9 cellular contexts compared by ENCODE assay signal in the genomic region with DNA sequence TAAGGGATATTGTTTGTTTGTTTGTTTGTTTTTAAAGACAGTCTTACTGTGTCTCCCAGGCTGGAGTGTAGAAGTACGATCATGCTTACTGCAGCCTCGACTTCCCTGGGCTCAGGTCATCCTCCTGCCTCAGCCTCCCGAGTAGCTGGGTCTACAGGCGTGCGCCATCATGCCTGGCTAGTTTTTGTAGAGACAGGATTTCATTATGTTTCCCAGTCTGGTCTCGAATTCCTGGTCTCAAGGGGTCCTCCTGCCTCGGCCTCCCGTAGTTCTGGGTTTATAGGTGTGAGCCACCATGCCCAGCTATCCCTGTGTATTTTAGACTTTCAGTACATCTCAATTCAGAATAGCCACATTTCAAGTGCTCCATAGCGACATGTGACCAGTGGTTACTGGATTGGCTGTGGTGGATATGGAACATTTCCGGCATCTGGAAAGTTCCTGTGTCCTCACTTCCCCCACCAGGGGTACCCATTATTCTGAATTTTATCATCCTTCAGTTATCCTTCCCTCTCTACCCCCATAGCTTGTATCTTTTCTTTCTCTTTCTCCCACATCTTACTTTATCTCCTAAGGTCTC.
DNase-seq lines count a peak whose midpoint lies in the region; ATAC-seq and TF ChIP-seq lines count a peak whose summit lies in the region.
"Had no signal": no experiment of that assay in that cellular context is flagged by ENCODE, and none has a peak within 500 bp of the region (broad histone marks: within the 10 kb centered on the region; RNA-seq: fewer than 3 reads in every experiment).

No MANE protein-coding gene starts in this region.

- H3K27me3 ChIP-seq in OCI-LY1 (ENCODE audit: insufficient read depth, low read length) (no peaks in the 10 kb centered on the region), ectodermal cell (ENCODE audit: control insufficient read depth, insufficient read depth, low read length, poor library complexity, severe bottlenecking) (no peaks in the 10 kb centered on the region), Peyer's patch (no peaks in the 10 kb centered on the region)

- H4K20me1 ChIP-seq in OCI-LY1 (ENCODE audit: insufficient read depth, low read length) = no peaks in the 10 kb centered on the region

- no peak for DNase-seq in activated CD8-positive, alpha-beta memory T cell treated with anti-CD3 and anti-CD28 coated beads, Interleukin-2, amount 10 ng/mL, durations not matched to agents 7 days and 5 days
- no peak for DNase-seq in activated CD8-positive, alpha-beta memory T cell treated with anti-CD3 and anti-CD28 coated beads, Interleukin-2, amount 50 U/mL, for 4 hours
- DNase-seq in stimulated activated effector memory CD8-positive, alpha-beta T cell treated with anti-CD3 and anti-CD28 coated beads, Interleukin-12 subunit alpha, Interleukin-12 subunit beta, amount 100 ng/mL, for 72 hours (ENCODE audit: low spot score in 2 of 2) = no peak
- DNase-seq in NCI-H2029 treated with DMSO at 0.1 percent for 48 hours (lab: John Stamatoyannopoulos, UW) (no peak), Peyer's patch (no peak), glomerular visceral epithelial cell (ENCODE audit: extremely low spot score) (no peak)
- DNase-seq: SIG-M5 had no signal

- no peaks in the 10 kb centered on the region for H3K36me3 Mint-ChIP-seq in activated CD8-positive, alpha-beta memory T cell treated with anti-CD3 and anti-CD28 coated beads, Interleukin-2, amount 10 ng/mL, durations not matched to agents 7 days and 5 days
- H3K36me3 Mint-ChIP-seq in stimulated activated effector memory CD8-positive, alpha-beta T cell treated with anti-CD3 and anti-CD28 coated beads, Interleukin-12 subunit alpha, Interleukin-12 subunit beta, amount 100 ng/mL, for 72 hours = peaks cover 12% of the 10 kb centered on the region

- no peak for TF ChIP-seq CTCF in OCI-LY1 (IDR thresholded peaks at IDR 0.05; ENCODE audit: low read length)
- TF ChIP-seq CTCF in Peyer's patch (IDR thresholded peaks at IDR 0.05) = no peak

- H3K36me3 ChIP-seq in OCI-LY1 (ENCODE audit: insufficient read depth, low read length) (peaks cover 15% of the 10 kb centered on the region), ectodermal cell (ENCODE audit: control insufficient read depth, insufficient read depth, low read length) (no peaks in the 10 kb centered on the region), Peyer's patch (no peaks in the 10 kb centered on the region)

- peaks cover 12% of the 10 kb centered on the region for H3F3A ChIP-seq in OCI-LY1 (ENCODE audit: insufficient read depth, low read length)

- peak overlapping the region; percentile 92 for H3K9ac ChIP-seq in OCI-LY1 (ENCODE audit: low read length)

- H3K79me2 ChIP-seq in OCI-LY1 (ENCODE audit: insufficient read depth, low read length) = no peaks in the 10 kb centered on the region

- no peaks in the 10 kb centered on the region for H3K9me3 Mint-ChIP-seq in activated CD8-positive, alpha-beta memory T cell treated with anti-CD3 and anti-CD28 coated beads, Interleukin-2, amount 10 ng/mL, durations not matched to agents 7 days and 5 days (ENCODE audit: low read depth)
- H3K9me3 Mint-ChIP-seq in stimulated activated effector memory CD8-positive, alpha-beta T cell treated with anti-CD3 and anti-CD28 coated beads, Interleukin-12 subunit alpha, Interleukin-12 subunit beta, amount 100 ng/mL, for 72 hours = no peaks in the 10 kb centered on the region

- peaks cover 49% of the 10 kb centered on the region for H3K4me1 ChIP-seq in OCI-LY1 (ENCODE audit: insufficient read depth, low read length, severe bottlenecking)
- peaks cover 25% of the 10 kb centered on the region for H3K4me1 ChIP-seq in ectodermal cell (ENCODE audit: control insufficient read depth, insufficient read depth, low read length)
- H3K4me1 ChIP-seq in Peyer's patch = peaks cover 0 to 8% (median 0%) of the 10 kb centered on the region in 4 donors

- H3K9me2 ChIP-seq in OCI-LY1 (ENCODE audit: low read depth, low read length) = no peaks in the 10 kb centered on the region

- CTCF ChIA-PET in activated CD8-positive, alpha-beta memory T cell treated with anti-CD3 and anti-CD28 coated beads, Interleukin-2, amount 10 ng/mL, durations not matched to agents 7 days and 5 days (lab: Charles Lee) = no interaction called here

- H3K4me2 ChIP-seq in OCI-LY1 (ENCODE audit: low read length) = peak overlapping the region; percentile 89; the same call in 1 of the 2 replicates

- H3K4me3 ChIP-seq in OCI-LY1 (ENCODE audit: low read depth, low read length, poor library complexity, severe bottlenecking) = peak overlapping the region; percentile 75
- H3K4me3 ChIP-seq in ectodermal cell (ENCODE audit: insufficient read depth, low read depth, low read length) = no peak overlapping the region
- H3K4me3 ChIP-seq in Peyer's patch = no peak overlapping the region

- peak overlapping the region; percentile 38 for H3K4me3 Mint-ChIP-seq in activated CD8-positive, alpha-beta memory T cell treated with anti-CD3 and anti-CD28 coated beads, Interleukin-2, amount 10 ng/mL, durations not matched to agents 7 days and 5 days
- peak overlapping the region; percentile 84 for H3K4me3 Mint-ChIP-seq in stimulated activated effector memory CD8-positive, alpha-beta T cell treated with anti-CD3 and anti-CD28 coated beads, Interleukin-12 subunit alpha, Interleukin-12 subunit beta, amount 100 ng/mL, for 72 hours

- H3K27ac ChIP-seq in OCI-LY1 (ENCODE audit: low read depth, low read length, poor library complexity, severe bottlenecking) = peak overlapping the region; percentile 100
- peak overlapping the region; percentile 8 for H3K27ac ChIP-seq in ectodermal cell (ENCODE audit: insufficient read depth, low read depth, low read length, poor library complexity, severe bottlenecking)
- peak overlapping the region in 1 of 4 donors; percentile 91 for H3K27ac ChIP-seq in Peyer's patch

- no peak for ATAC-seq in activated CD8-positive, alpha-beta memory T cell treated with anti-CD3 and anti-CD28 coated beads, Interleukin-2, amount 10 ng/mL, durations not matched to agents 7 days and 5 days
- no peak for ATAC-seq in stimulated activated effector memory CD8-positive, alpha-beta T cell treated with anti-CD3 and anti-CD28 coated beads, Interleukin-12 subunit alpha, Interleukin-12 subunit beta, amount 100 ng/mL, for 72 hours

- 88 to 89% methylated on average over 10 of the region's 10 CpGs for WGBS in ectodermal cell, 2 experiments

- H3K27me3 Mint-ChIP-seq in activated CD8-positive, alpha-beta memory T cell treated with anti-CD3 and anti-CD28 coated beads, Interleukin-2, amount 10 ng/mL, durations not matched to agents 7 days and 5 days = peaks cover 9% of the 10 kb centered on the region

- peaks cover 20% of the 10 kb centered on the region for H3K4me1 Mint-ChIP-seq in activated CD8-positive, alpha-beta memory T cell treated with anti-CD3 and anti-CD28 coated beads, Interleukin-2, amount 10 ng/mL, durations not matched to agents 7 days and 5 days
- H3K4me1 Mint-ChIP-seq in stimulated activated effector memory CD8-positive, alpha-beta T cell treated with anti-CD3 and anti-CD28 coated beads, Interleukin-12 subunit alpha, Interleukin-12 subunit beta, amount 100 ng/mL, for 72 hours = peaks cover 30% of the 10 kb centered on the region

- H3K9me3 ChIP-seq in OCI-LY1 (ENCODE audit: low read length) (no peaks in the 10 kb centered on the region), ectodermal cell (ENCODE audit: control insufficient read depth, low read length) (no peaks in the 10 kb centered on the region), Peyer's patch (peaks cover 0 to 4% (median 0%) of the 10 kb centered on the region in 4 donors)

- no peak for TF ChIP-seq POLR2A in Peyer's patch (IDR thresholded peaks at IDR 0.05)

- peak overlapping the region; percentile 8 for H3K27ac Mint-ChIP-seq in activated CD8-positive, alpha-beta memory T cell treated with anti-CD3 and anti-CD28 coated beads, Interleukin-2, amount 10 ng/mL, durations not matched to agents 7 days and 5 days
- H3K27ac Mint-ChIP-seq in stimulated activated effector memory CD8-positive, alpha-beta T cell treated with anti-CD3 and anti-CD28 coated beads, Interleukin-12 subunit alpha, Interleukin-12 subunit beta, amount 100 ng/mL, for 72 hours = peak overlapping the region; percentile 95

- H2AFZ ChIP-seq in OCI-LY1 (ENCODE audit: low read length) = no peak overlapping the region
